Comparison of ENCODE assay signal across 1 cellular context in genomic region chr10:119750391-119751230, GRCh38.
TF ChIP-seq lines count a peak whose summit lies in the region.

No MANE protein-coding gene starts in this region.

TF ChIP-seq in HepG2, 621 proteins besides CTCF, POLR2A, EP300 and RAD21 (continued from another document):
- TF ChIP-seq ATF5 (CRISPR knock-in tag; IDR thresholded peaks at IDR 0.05; ENCODE audit: low read depth), result no peak
- no peak for TF ChIP-seq ZFP62 (CRISPR knock-in tag; IDR thresholded peaks at IDR 0.05)
